Comparison of ENCODE assay signal across 13 cellular contexts in the genomic region with DNA sequence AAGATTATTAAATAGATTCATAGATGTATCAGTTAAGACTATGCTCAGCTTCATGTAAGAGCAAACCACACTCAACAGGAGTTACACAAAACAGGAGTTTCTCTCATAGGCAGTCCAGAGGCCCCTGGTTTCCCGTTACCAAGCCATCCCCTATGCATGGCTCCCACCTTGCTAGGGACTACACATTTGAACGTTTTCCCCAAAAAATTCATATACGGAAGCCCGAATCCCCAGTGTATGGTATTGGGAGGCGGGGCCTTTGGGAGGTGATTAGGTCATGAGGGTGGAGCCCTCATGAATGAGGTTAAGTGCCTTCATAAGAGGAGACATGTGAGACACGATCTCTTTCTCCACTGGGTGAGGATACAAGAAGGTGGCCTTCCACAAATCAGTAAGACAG. TPM values are rescaled to one million over a fixed set of nuclear protein-coding genes. Genes with fewer than 3 reads are reported as not detected.
DNase-seq lines count a peak whose midpoint lies in the region; ATAC-seq and TF ChIP-seq lines count a peak whose summit lies in the region.
"Had no signal": no experiment of that assay in that cellular context is flagged by ENCODE, and none has a peak within 500 bp of the region (broad histone marks: within the 10 kb centered on the region; RNA-seq: fewer than 3 reads in every experiment).

No MANE protein-coding gene starts in this region.

- peaks cover 3% of the 10 kb centered on the region for H3K9me3 Mint-ChIP-seq in CD8-positive, alpha-beta T cell
- H3K9me3 Mint-ChIP-seq in type B pancreatic cell, result no peaks in the 10 kb centered on the region

- no peak overlapping the region for H3K4me3 Mint-ChIP-seq in CD8-positive, alpha-beta T cell
- no peak overlapping the region for H3K4me3 Mint-ChIP-seq in type B pancreatic cell

- peak overlapping the region; percentile 99 for H3K27ac Mint-ChIP-seq in CD8-positive, alpha-beta T cell
- H3K27ac Mint-ChIP-seq in type B pancreatic cell, result no peak overlapping the region

- H3K27ac ChIP-seq in CD8-positive, alpha-beta T cell (ENCODE audit: low read depth, low read length), result peak overlapping the region; percentile 71
- H3K27ac ChIP-seq: esophagus squamous epithelium, parathyroid adenoma had no signal

- no peaks in the 10 kb centered on the region for H3K27me3 Mint-ChIP-seq in CD8-positive, alpha-beta T cell (ENCODE audit: low read depth)
- no peaks in the 10 kb centered on the region for H3K27me3 Mint-ChIP-seq in type B pancreatic cell

- peaks cover 43% of the 10 kb centered on the region for H3K36me3 Mint-ChIP-seq in CD8-positive, alpha-beta T cell
- H3K36me3 Mint-ChIP-seq in type B pancreatic cell, result peaks cover 25% of the 10 kb centered on the region

- peaks cover 32% of the 10 kb centered on the region for H3K4me1 Mint-ChIP-seq in CD8-positive, alpha-beta T cell (ENCODE audit: low read depth)
- H3K4me1 Mint-ChIP-seq in type B pancreatic cell (ENCODE audit: unreplicated experiment), result peaks cover 24% of the 10 kb centered on the region

- POLR2A ChIA-PET in CD8-positive, alpha-beta T cell (lab: Charles Lee), result no interaction called here

- CTCF ChIA-PET in CD8-positive, alpha-beta T cell (lab: Charles Lee), result no interaction called here

- no peaks in the 10 kb centered on the region for H3K36me3 ChIP-seq in CD8-positive, alpha-beta T cell (ENCODE audit: insufficient read depth, low read length)
- H3K36me3 ChIP-seq: esophagus squamous epithelium had no signal

- no peak for TF ChIP-seq CTCF in CD8-positive, alpha-beta T cell (IDR thresholded peaks at IDR 0.05)
- no peak for TF ChIP-seq CTCF in type B pancreatic cell (conservative IDR thresholded peaks at IDR 0.05)

- H3K4me1 ChIP-seq in CD8-positive, alpha-beta T cell (ENCODE audit: insufficient read depth, low read length), result peaks cover 23% of the 10 kb centered on the region
- H3K4me1 ChIP-seq: esophagus squamous epithelium, parathyroid adenoma had no signal

- DNase-seq in CD8-positive, alpha-beta T cell, result peak in 1 of 7 experiments; percentile 13
- DNase-seq in central memory CD4-positive, alpha-beta T cell, result peak; percentile 25
- no peak for DNase-seq in type B pancreatic cell (ENCODE audit: extremely low spot score, unreplicated experiment)
- DNase-seq in NCI-H748 treated with DMSO at 0.1 percent for 48 hours (lab: John Stamatoyannopoulos, UW), result no peak
- no peak for DNase-seq in GF-D8 (lab: John Stamatoyannopoulos, UW)
- DNase-seq: C1 segment of cervical spinal cord, cerebellar nuclear complex, esophagus squamous epithelium had no signal

- H3K4me3 ChIP-seq in CD8-positive, alpha-beta T cell (ENCODE audit: low read depth, low read length), result no peak overlapping the region
- H3K4me3 ChIP-seq: esophagus squamous epithelium had no signal

- no peaks in the 10 kb centered on the region for H3K27me3 ChIP-seq in CD8-positive, alpha-beta T cell (ENCODE audit: insufficient read depth, low read length)
- H3K27me3 ChIP-seq: esophagus squamous epithelium had no signal

- peak; percentile 9 for ATAC-seq in CD8-positive, alpha-beta T cell
- peak; percentile 20 for ATAC-seq in GM19035 (IDR thresholded peaks at IDR 0.05; ENCODE audit: unreplicated experiment)
- peak; percentile 30 for ATAC-seq in HG03521 (IDR thresholded peaks at IDR 0.05; ENCODE audit: unreplicated experiment)
- no peak for ATAC-seq in HG02840 (IDR thresholded peaks at IDR 0.05; ENCODE audit: low FRiP score, unreplicated experiment)
- ATAC-seq: HCT116 had no signal

- intact Hi-C loops in CD8-positive, alpha-beta T cell (cut with DNase I, micrococcal nuclease), result loop anchor here in 1 of 2 experiments (10.0 kb wide), 1 partner anchor 353 kb away; a partner anchor contains a TSS

- no peaks in the 10 kb centered on the region for H3K9me3 ChIP-seq in CD8-positive, alpha-beta T cell (ENCODE audit: low read length)
- H3K9me3 ChIP-seq: esophagus squamous epithelium had no signal

RNA-seq across cellular contexts. Expression of a gene that starts 29.1 kb away (rescaled TPM):
- 10 to 100 TPM; 23.8 to 26.1 TPM for total RNA-seq in CD8-positive, alpha-beta T cell
- 37.3 and 43.8 TPM in 2 replicates for total RNA-seq in type B pancreatic cell (ENCODE audit: low replicate concordance)
